ENCODE assay signal across 27 cellular contexts in genomic region chr19:8965887-8966286, GRCh38. TPM values are rescaled to one million over a fixed set of nuclear protein-coding genes. Genes with fewer than 3 reads are reported as not detected.
DNase-seq lines count a peak whose midpoint lies in the region; ATAC-seq lines count a peak whose summit lies in the region.
"Had no signal": no experiment of that assay in that cellular context is flagged by ENCODE, and none has a peak within 500 bp of the region (broad histone marks: within the 10 kb centered on the region; RNA-seq: fewer than 3 reads in every experiment).

No MANE protein-coding gene starts in this region.

- in situ Hi-C loops in KBM-7 (cut with MboI; ENCODE audit: low pct_unique_long_range_greater_than_20kb, low sequenced_read_pairs), result no loop called here

- H3K9me3 Mint-ChIP-seq in activated naive CD4-positive, alpha-beta T cell treated with anti-CD3 and anti-CD28 coated beads for 36 hours, result peaks cover 2% of the 10 kb centered on the region
- no peaks in the 10 kb centered on the region for H3K9me3 Mint-ChIP-seq in activated CD8-positive, alpha-beta T cell treated with anti-CD3 and anti-CD28 coated beads, Interleukin-2, amount 10 ng/mL, durations not matched to agents 7 days and 5 days (ENCODE audit: insufficient read depth)
- H3K9me3 Mint-ChIP-seq: CD8-positive, alpha-beta T cell had no signal

- peaks cover 13% of the 10 kb centered on the region for H3K27me3 Mint-ChIP-seq in activated naive CD4-positive, alpha-beta T cell treated with anti-CD3 and anti-CD28 coated beads for 36 hours (ENCODE audit: low read depth)
- H3K27me3 Mint-ChIP-seq in activated CD8-positive, alpha-beta T cell treated with anti-CD3 and anti-CD28 coated beads, Interleukin-2, amount 10 ng/mL, durations not matched to agents 7 days and 5 days (ENCODE audit: low read depth), result no peaks in the 10 kb centered on the region

- no peak overlapping the region for H3K27ac Mint-ChIP-seq in activated naive CD4-positive, alpha-beta T cell treated with anti-CD3 and anti-CD28 coated beads for 36 hours
- H3K27ac Mint-ChIP-seq in activated CD8-positive, alpha-beta T cell treated with anti-CD3 and anti-CD28 coated beads, Interleukin-2, amount 10 ng/mL, durations not matched to agents 7 days and 5 days, result no peak overlapping the region
- H3K27ac Mint-ChIP-seq: activated naive CD8-positive, alpha-beta T cell; CD8-positive, alpha-beta T cell; T-helper 17 cell had no signal

- peak; percentile 6 for DNase-seq in activated naive CD4-positive, alpha-beta T cell treated with anti-CD3 and anti-CD28 coated beads for 36 hours
- no peak for DNase-seq in activated naive CD4-positive, alpha-beta T cell treated with Interleukin-2 at 50 U/mL for 16 hours
- peak; percentile 2 for DNase-seq in KBM-7
- DNase-seq in activated CD8-positive, alpha-beta T cell treated with anti-CD3 and anti-CD28 coated beads, Interleukin-2, amount 10 ng/mL, durations not matched to agents 7 days and 5 days, result peak; percentile 26
- DNase-seq in NCI-H187 (lab: John Stamatoyannopoulos, UW), result no peak
- no peak for DNase-seq in NK-92 treated with Interleukin-12 subunit alpha and Interleukin-12 subunit beta, amount 100 ng/mL, for 24 hours (lab: John Stamatoyannopoulos, UW)
- DNase-seq: ACHN; BE2C; CD8-positive, alpha-beta T cell; colonic mucosa; DMS153; effector CD8-positive, alpha-beta T cell; HCEC 1CT; mesenchymal stem cell; NCI-H1092 treated with DMSO at 0.1 percent for 48 hours; NCI-H1694 treated with DMSO at 0.1 percent for 48 hours; NCI-H510A; stimulated activated naive CD4-positive, alpha-beta T cell treated with Interleukin-2 at 50 U/mL for 16 hours; T-helper 17 cell; upper lobe of right lung had no signal

- H3K36me3 Mint-ChIP-seq in activated naive CD4-positive, alpha-beta T cell treated with anti-CD3 and anti-CD28 coated beads for 36 hours (ENCODE audit: low read depth), result no peaks in the 10 kb centered on the region
- H3K36me3 Mint-ChIP-seq in activated CD8-positive, alpha-beta T cell treated with anti-CD3 and anti-CD28 coated beads, Interleukin-2, amount 10 ng/mL, durations not matched to agents 7 days and 5 days (ENCODE audit: low read depth), result no peaks in the 10 kb centered on the region
- H3K36me3 Mint-ChIP-seq: activated naive CD8-positive, alpha-beta T cell; CD8-positive, alpha-beta T cell had no signal

- intact Hi-C loops in activated naive CD4-positive, alpha-beta T cell treated with anti-CD3 and anti-CD28 coated beads for 36 hours (cut with micrococcal nuclease), result no loop called here

- CTCF ChIA-PET in activated naive CD4-positive, alpha-beta T cell treated with anti-CD3 and anti-CD28 coated beads for 36 hours (lab: Charles Lee), result no interaction called here
- CTCF ChIA-PET in activated CD8-positive, alpha-beta T cell treated with anti-CD3 and anti-CD28 coated beads, Interleukin-2, amount 10 ng/mL, durations not matched to agents 7 days and 5 days (lab: Charles Lee), result interaction anchor here (0.6 kb wide), 1 partner anchor 324 kb away, joined by 4 read pairs; no protein-coding TSS in a partner anchor

- POLR2A ChIA-PET in activated CD8-positive, alpha-beta T cell treated with anti-CD3 and anti-CD28 coated beads, Interleukin-2, amount 10 ng/mL, durations not matched to agents 7 days and 5 days (lab: Charles Lee), result no interaction called here

- ATAC-seq in activated CD8-positive, alpha-beta T cell treated with anti-CD3 and anti-CD28 coated beads, Interleukin-2, amount 10 ng/mL, durations not matched to agents 7 days and 5 days, result no peak
- ATAC-seq in HG02973 (IDR thresholded peaks at IDR 0.05; ENCODE audit: unreplicated experiment), result no peak
- ATAC-seq: CD8-positive, alpha-beta T cell; left lobe of liver; T-helper 17 cell; upper lobe of right lung had no signal

- H3K4me3 Mint-ChIP-seq in activated naive CD4-positive, alpha-beta T cell treated with anti-CD3 and anti-CD28 coated beads for 36 hours, result no peak overlapping the region
- no peak overlapping the region for H3K4me3 Mint-ChIP-seq in activated CD8-positive, alpha-beta T cell treated with anti-CD3 and anti-CD28 coated beads, Interleukin-2, amount 10 ng/mL, durations not matched to agents 7 days and 5 days
- H3K4me3 Mint-ChIP-seq: activated naive CD8-positive, alpha-beta T cell; CD8-positive, alpha-beta T cell; T-helper 17 cell had no signal

- no peaks in the 10 kb centered on the region for H3K4me1 Mint-ChIP-seq in activated naive CD4-positive, alpha-beta T cell treated with anti-CD3 and anti-CD28 coated beads for 36 hours (ENCODE audit: low read depth)
- no peaks in the 10 kb centered on the region for H3K4me1 Mint-ChIP-seq in activated CD8-positive, alpha-beta T cell treated with anti-CD3 and anti-CD28 coated beads, Interleukin-2, amount 10 ng/mL, durations not matched to agents 7 days and 5 days (ENCODE audit: low read depth)
- H3K4me1 Mint-ChIP-seq: T-helper 17 cell had no signal

RNA-seq across cellular contexts. Expression of gene MUC16, which starts 44.3 kb away (rescaled TPM):
- total RNA-seq in activated naive CD4-positive, alpha-beta T cell treated with anti-CD3 and anti-CD28 coated beads for 36 hours, result not detected
- under 1 TPM in 1 of 2 experiments, not detected in 1; under 0.01 TPM for total RNA-seq in activated CD8-positive, alpha-beta T cell treated with anti-CD3 and anti-CD28 coated beads, Interleukin-2, amount 10 ng/mL, durations not matched to agents 7 days and 5 days
- total RNA-seq: activated CD8-positive, alpha-beta memory T cell treated with anti-CD3 and anti-CD28 coated beads for 36 hours; cardiac muscle cell; glomerular endothelial cell; left lobe of liver; osteocyte had no signal

Comparison
In these comparisons a context has a peak if more than half of its experiments do, and no peak if none do; other contexts are left out.
1. DNase-seq: peak in activated naive CD4-positive, alpha-beta T cell treated with anti-CD3 and anti-CD28 coated beads for 36 hours (single experiment), KBM-7 (single experiment) and activated CD8-positive, alpha-beta T cell treated with anti-CD3 and anti-CD28 coated beads, Interleukin-2, amount 10 ng/mL, durations not matched to agents 7 days and 5 days (single experiment); none in activated naive CD4-positive, alpha-beta T cell treated with Interleukin-2 at 50 U/mL for 16 hours (single experiment), NCI-H187 (0 of 2) and NK-92 treated with Interleukin-12 subunit alpha and Interleukin-12 subunit beta, amount 100 ng/mL, for 24 hours (single experiment).